In genomic region chr11:59173964-59174663, GRCh38 we compare ENCODE assay signal across 1 cellular context.
TF ChIP-seq lines count a peak whose summit lies in the region.

No MANE protein-coding gene starts in this region.

TF ChIP-seq in K562, 482 proteins besides CTCF, POLR2A, EP300 and RAD21 (continued from another document):
- TF ChIP-seq, protein P1, sequence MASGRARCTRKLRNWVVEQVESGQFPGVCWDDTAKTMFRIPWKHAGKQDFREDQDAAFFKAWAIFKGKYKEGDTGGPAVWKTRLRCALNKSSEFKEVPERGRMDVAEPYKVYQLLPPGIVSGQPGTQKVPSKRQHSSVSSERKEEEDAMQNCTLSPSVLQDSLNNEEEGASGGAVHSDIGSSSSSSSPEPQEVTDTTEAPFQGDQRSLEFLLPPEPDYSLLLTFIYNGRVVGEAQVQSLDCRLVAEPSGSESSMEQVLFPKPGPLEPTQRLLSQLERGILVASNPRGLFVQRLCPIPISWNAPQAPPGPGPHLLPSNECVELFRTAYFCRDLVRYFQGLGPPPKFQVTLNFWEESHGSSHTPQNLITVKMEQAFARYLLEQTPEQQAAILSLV (tag; IDR thresholded peaks at IDR 0.05): peak; percentile 55; the same call in 1 of the 2 replicates
- TF ChIP-seq TAF7 (tag; IDR thresholded peaks at IDR 0.05) (no peak), HMGN3 (IDR thresholded peaks at IDR 0.05; ENCODE audit: borderline replicate concordance, extremely low read depth, insufficient read length, low read depth, low read length) (no peak), CEBPG (CRISPR knock-in tag; IDR thresholded peaks at IDR 0.05) (no peak), CEBPG (tag; conservative IDR thresholded peaks at IDR 0.05 in 1 of 2, IDR thresholded peaks at IDR 0.05 in 1 of 2) (peak; percentile 58 to 63; a peak in 3 of 4 replicates), RREB1 (CRISPR knock-in tag; IDR thresholded peaks at IDR 0.05) (no peak), CEBPB (tag; IDR thresholded peaks at IDR 0.05) (peak; percentile 87), DNMT1 (IDR thresholded peaks at IDR 0.05) (no peak)
